14 cellular contexts compared by ENCODE assay signal in genomic region chrX:45351478-45351877, GRCh38.
DNase-seq lines count a peak whose midpoint lies in the region; ATAC-seq lines count a peak whose summit lies in the region.
"Had no signal": no experiment of that assay in that cellular context is flagged by ENCODE, and none has a peak within 500 bp of the region (broad histone marks: within the 10 kb centered on the region; RNA-seq: fewer than 3 reads in every experiment).

No MANE protein-coding gene starts in this region.

- in situ Hi-C loops in GM23248 (cut with MboI): no loop called here

- no peak overlapping the region for H3K27ac Mint-ChIP-seq in activated naive CD4-positive, alpha-beta T cell treated with anti-CD3 and anti-CD28 coated beads, Interleukin-2, amount 50 U/mL, for 72 hours
- H3K27ac Mint-ChIP-seq: activated CD4-positive, alpha-beta memory T cell treated with anti-CD3 and anti-CD28 coated beads, Interleukin-2, amount 10 ng/mL, durations not matched to agents 7 days and 5 days; activated T-helper 2 cell treated with anti-CD3 and anti-CD28 coated beads, Interferon-gamma antibody, Interleukin-2, Interleukin-4, amounts not matched to agents 10 μg/mL and 5 μg/mL and 100 μg/mL, durations not matched to agents 14 hours and 24 hours and 36 hours; CD4-positive, alpha-beta memory T cell; effector memory CD8-positive, alpha-beta T cell had no signal

- no peak overlapping the region for H3K9ac ChIP-seq in GM23248
- peak overlapping the region; percentile 75 for H3K9ac ChIP-seq in adipocyte (ENCODE audit: low read length)
- H3K9ac ChIP-seq in subcutaneous abdominal adipose tissue (ENCODE audit: low read length in 5 of 5): no peak overlapping the region
- H3K9ac ChIP-seq: parathyroid adenoma had no signal

- no peaks in the 10 kb centered on the region for H3K79me2 ChIP-seq in GM23248 (ENCODE audit: insufficient read depth)
- H3K79me2 ChIP-seq: parathyroid adenoma had no signal

- H3K36me3 ChIP-seq in GM23248 (ENCODE audit: low read depth): no peaks in the 10 kb centered on the region
- no peaks in the 10 kb centered on the region for H3K36me3 ChIP-seq in adipocyte (ENCODE audit: control insufficient read depth, insufficient read depth, low read length, severe bottlenecking)
- H3K36me3 ChIP-seq in subcutaneous abdominal adipose tissue (ENCODE audit: control insufficient read depth in 5 of 5, insufficient read depth in 5 of 5, low read length in 5 of 5): no peaks in the 10 kb centered on the region
- H3K36me3 ChIP-seq: suprapubic skin had no signal

- H4K20me1 ChIP-seq in GM23248 (ENCODE audit: insufficient read depth): no peaks in the 10 kb centered on the region

- H3K4me1 ChIP-seq in GM23248 (ENCODE audit: insufficient read depth): peaks cover 51% of the 10 kb centered on the region
- peaks cover 42% of the 10 kb centered on the region for H3K4me1 ChIP-seq in adipocyte (ENCODE audit: control insufficient read depth, insufficient read depth, low read length)
- peaks cover 0 to 19% (median 12%) of the 10 kb centered on the region in 5 donors for H3K4me1 ChIP-seq in subcutaneous abdominal adipose tissue (ENCODE audit: control insufficient read depth in 5 of 5, insufficient read depth in 5 of 5, low read length in 5 of 5)
- H3K4me1 ChIP-seq: parathyroid adenoma, suprapubic skin had no signal

- peaks cover 65% of the 10 kb centered on the region for H3F3A ChIP-seq in GM23248 (ENCODE audit: insufficient read depth)

- no peaks in the 10 kb centered on the region for H3K36me3 Mint-ChIP-seq in activated naive CD4-positive, alpha-beta T cell treated with anti-CD3 and anti-CD28 coated beads, Interleukin-2, amount 50 U/mL, for 72 hours
- H3K36me3 Mint-ChIP-seq: CD4-positive, alpha-beta memory T cell had no signal

- H2AFZ ChIP-seq in GM23248: no peak overlapping the region
- H2AFZ ChIP-seq: parathyroid adenoma had no signal

- H3K27me3 ChIP-seq in GM23248 (replicated peaks; ENCODE audit: insufficient read depth) (no peaks in the 10 kb centered on the region), adipocyte (replicated peaks; ENCODE audit: control insufficient read depth, insufficient read depth, low read length) (no peaks in the 10 kb centered on the region), subcutaneous abdominal adipose tissue (ENCODE audit: control insufficient read depth in 5 of 5, insufficient read depth in 4 of 5, low read length in 5 of 5) (no peaks in the 10 kb centered on the region)
- H3K27me3 ChIP-seq: suprapubic skin had no signal

- no peak overlapping the region for H3K4me2 ChIP-seq in GM23248 (ENCODE audit: unreplicated experiment)

- ATAC-seq in activated naive CD4-positive, alpha-beta T cell treated with anti-CD3 and anti-CD28 coated beads, Interleukin-2, amount 50 U/mL, for 72 hours: no peak
- ATAC-seq: effector memory CD8-positive, alpha-beta T cell had no signal

- no peaks in the 10 kb centered on the region for H3K9me2 ChIP-seq in GM23248 (ENCODE audit: insufficient read depth)

- H3K4me3 ChIP-seq in GM23248 (no peak overlapping the region), adipocyte (ENCODE audit: low read length) (peak overlapping the region; percentile 5), subcutaneous abdominal adipose tissue (ENCODE audit: low read depth in 1 of 5, low read length in 5 of 5) (no peak overlapping the region)
- H3K4me3 ChIP-seq: suprapubic skin had no signal

- DNase-seq in GM23248 (peak; percentile 76), adipocyte (ENCODE audit: low read depth) (peak; percentile 75), fibroblast of the conjunctiva (ENCODE audit: low read depth) (peak; percentile 39), COLO668 (lab: John Stamatoyannopoulos, UW; ENCODE audit: unreplicated experiment) (no peak), NCI-H1930 (lab: John Stamatoyannopoulos, UW) (no peak)
- DNase-seq in activated naive CD4-positive, alpha-beta T cell treated with anti-CD3 and anti-CD28 coated beads, Interleukin-2, amount 50 U/mL, for 72 hours (ENCODE audit: low spot score in 2 of 2): no peak
- DNase-seq: activated CD4-positive, alpha-beta memory T cell treated with anti-CD3 and anti-CD28 coated beads, Interleukin-2, amount 10 ng/mL, durations not matched to agents 7 days and 5 days; CD4-positive, alpha-beta memory T cell; effector memory CD8-positive, alpha-beta T cell; NCI-H1048 had no signal

- H3K9me3 ChIP-seq in GM23248 (ENCODE audit: low read depth) (no peaks in the 10 kb centered on the region), adipocyte (ENCODE audit: control insufficient read depth, low read length) (peaks cover 18% of the 10 kb centered on the region), subcutaneous abdominal adipose tissue (ENCODE audit: control insufficient read depth in 5 of 5, low read length in 5 of 5) (peaks cover 0 to 10% (median 3%) of the 10 kb centered on the region in 5 donors)
- H3K9me3 ChIP-seq: suprapubic skin had no signal

- 0 to 8% methylated on average over 2 of the region's 2 CpGs for WGBS in GM23248 (ENCODE audit: low coverage in 1 of 2, low lambda C conversion rate in 2 of 2, missing lambda C conversion rate in 2 of 2), 2 experiments

- H3K9me3 Mint-ChIP-seq in activated naive CD4-positive, alpha-beta T cell treated with anti-CD3 and anti-CD28 coated beads, Interleukin-2, amount 50 U/mL, for 72 hours: peaks cover 3 to 5% of the 10 kb centered on the region in 2 donors
- H3K9me3 Mint-ChIP-seq: activated CD4-positive, alpha-beta memory T cell treated with anti-CD3 and anti-CD28 coated beads, Interleukin-2, amount 10 ng/mL, durations not matched to agents 7 days and 5 days; activated T-helper 2 cell treated with anti-CD3 and anti-CD28 coated beads, Interferon-gamma antibody, Interleukin-2, Interleukin-4, amounts not matched to agents 10 μg/mL and 5 μg/mL and 100 μg/mL, durations not matched to agents 14 hours and 24 hours and 36 hours had no signal

- H3K27ac ChIP-seq in GM23248: peak overlapping the region; percentile 33
- H3K27ac ChIP-seq in subcutaneous abdominal adipose tissue (ENCODE audit: low read depth, low read length): peak overlapping the region; percentile 51
- H3K27ac ChIP-seq: parathyroid adenoma, suprapubic skin had no signal

Comparison
In these comparisons a context has a peak if more than half of its experiments do, and no peak if none do; other contexts are left out.
1. DNase-seq: peak in GM23248 (single experiment), adipocyte (single experiment) and fibroblast of the conjunctiva (single experiment); none in activated naive CD4-positive, alpha-beta T cell treated with anti-CD3 and anti-CD28 coated beads, Interleukin-2, amount 50 U/mL, for 72 hours (0 of 2), COLO668 (single experiment) and NCI-H1930 (0 of 2).